11 cellular contexts compared by ENCODE assay signal in the genomic region with DNA sequence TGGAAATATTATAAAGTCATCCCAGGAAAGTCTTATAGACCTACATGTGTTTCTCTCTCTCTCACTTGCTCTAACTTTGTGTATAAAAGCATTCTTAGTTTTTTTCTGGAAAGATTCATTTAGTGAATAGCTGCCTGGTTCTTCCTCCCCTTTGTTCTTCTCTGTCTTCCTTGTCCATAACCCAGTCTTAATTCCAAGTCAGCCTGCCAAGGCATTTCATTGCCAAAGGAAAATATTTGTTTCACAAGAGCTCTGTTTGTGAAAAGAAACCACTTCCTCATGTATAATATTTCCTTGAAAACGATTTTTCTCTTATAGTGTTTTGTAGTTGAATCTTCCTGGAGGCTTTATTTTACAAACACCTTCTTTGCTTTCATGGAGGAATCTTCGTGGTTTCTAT.
DNase-seq lines count a peak whose midpoint lies in the region; ATAC-seq lines count a peak whose summit lies in the region.
"Had no signal": no experiment of that assay in that cellular context is flagged by ENCODE, and none has a peak within 500 bp of the region (broad histone marks: within the 10 kb centered on the region; RNA-seq: fewer than 3 reads in every experiment).

No MANE protein-coding gene starts in this region.

- H3K27me3 ChIP-seq in SJCRH30, result no peaks in the 10 kb centered on the region

- H3K4me3 ChIP-seq in SJCRH30, result no peak overlapping the region

- DNase-seq in HT-29 (ENCODE audit: low spot score) (peak; percentile 49), SJCRH30 (peak in 1 of 2 experiments; percentile 29), fibroblast of peridontal ligament (ENCODE audit: extremely low read depth) (peak; percentile 86), sciatic nerve (ENCODE audit: low spot score) (no peak), NCI-H2227 treated with DMSO at 0.1 percent for 48 hours (lab: John Stamatoyannopoulos, UW) (no peak), substantia nigra (lab: John Stamatoyannopoulos, UW) (no peak)
- DNase-seq in stimulated activated naive CD4-positive, alpha-beta T cell (lab: John Stamatoyannopoulos, UW), result no peak
- DNase-seq: NCI-H187 treated with DMSO at 0.1 percent for 48 hours; stimulated activated CD4-positive, alpha-beta T cell treated with anti-CD3 and anti-CD28 coated beads, Interleukin-2, amount 100 ng/mL, for 24 hours had no signal

- ATAC-seq in sciatic nerve, result peak; percentile 87
- ATAC-seq: activated CD4-positive, CD25-positive, alpha-beta regulatory T cell treated with anti-CD3 and anti-CD28 coated beads, Interleukin-2, amount 50 U/mL, for 24 hours; natural killer cell treated with Interleukin-12 subunit alpha and Interleukin-12 subunit beta and Interleukin-15 and Interleukin-18, amount 100 ng/mL, for 72 hours had no signal

- H3K9me3 ChIP-seq in SJCRH30 (replicated peaks), result no peaks in the 10 kb centered on the region

- intact Hi-C loops in sciatic nerve (cut with DNase I), result no loop called here

- H3K36me3 ChIP-seq in SJCRH30, result no peaks in the 10 kb centered on the region

- H3K4me1 ChIP-seq in SJCRH30, result peaks cover 35% of the 10 kb centered on the region

- H3K27ac ChIP-seq in SJCRH30 (peak overlapping the region; percentile 77; the same call in 1 of the 2 replicates), substantia nigra (ENCODE audit: low read depth, low read length, poor library complexity, severe bottlenecking) (no peak overlapping the region)

Comparison
In these comparisons a context has a peak if more than half of its experiments do, and no peak if none do; other contexts are left out.
1. DNase-seq: peak in HT-29 (single experiment) and fibroblast of peridontal ligament (single experiment); none in sciatic nerve (single experiment), stimulated activated naive CD4-positive, alpha-beta T cell (0 of 6), NCI-H2227 treated with DMSO at 0.1 percent for 48 hours (single experiment) and substantia nigra (0 of 49).